ENCODE assay signal across 1 cellular context in the genomic region with DNA sequence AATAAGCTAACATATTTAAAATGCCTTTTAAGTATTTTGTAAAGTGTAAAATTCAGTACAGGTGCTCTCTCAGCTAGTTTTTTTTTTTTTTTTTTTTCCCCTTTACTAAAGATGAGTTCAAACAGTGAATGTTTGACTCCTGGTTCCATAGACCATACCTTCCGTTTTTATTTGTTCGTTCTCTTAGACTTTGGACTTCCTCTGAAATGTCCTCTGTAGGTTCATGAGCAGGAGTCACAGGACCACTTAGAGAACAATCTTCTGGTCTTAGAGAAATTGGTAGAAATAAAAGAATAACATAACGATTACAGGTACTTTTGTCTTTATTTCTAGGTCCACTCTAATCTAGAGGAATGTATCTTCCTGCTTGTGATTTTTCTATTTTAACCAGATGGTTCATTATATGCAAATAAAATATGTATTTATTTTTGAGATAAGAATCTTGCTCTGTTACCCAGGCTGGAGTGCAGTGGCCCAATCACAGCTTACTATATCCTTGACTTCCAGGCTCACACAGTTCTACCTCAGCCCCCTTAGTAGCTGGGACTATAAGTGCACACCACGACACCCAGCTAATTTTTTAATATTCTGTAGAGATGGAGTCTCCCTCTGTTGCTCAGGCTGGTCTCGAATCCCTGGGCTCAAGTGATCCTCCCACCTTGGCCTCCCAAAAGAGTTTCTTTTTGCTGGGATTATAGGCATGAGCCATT.
TF ChIP-seq lines count a peak whose summit lies in the region.

No MANE protein-coding gene starts in this region.

TF ChIP-seq in HepG2, 621 proteins besides CTCF, POLR2A, EP300 and RAD21 (continued from another document and continues in another):
- TF ChIP-seq, protein P1, sequence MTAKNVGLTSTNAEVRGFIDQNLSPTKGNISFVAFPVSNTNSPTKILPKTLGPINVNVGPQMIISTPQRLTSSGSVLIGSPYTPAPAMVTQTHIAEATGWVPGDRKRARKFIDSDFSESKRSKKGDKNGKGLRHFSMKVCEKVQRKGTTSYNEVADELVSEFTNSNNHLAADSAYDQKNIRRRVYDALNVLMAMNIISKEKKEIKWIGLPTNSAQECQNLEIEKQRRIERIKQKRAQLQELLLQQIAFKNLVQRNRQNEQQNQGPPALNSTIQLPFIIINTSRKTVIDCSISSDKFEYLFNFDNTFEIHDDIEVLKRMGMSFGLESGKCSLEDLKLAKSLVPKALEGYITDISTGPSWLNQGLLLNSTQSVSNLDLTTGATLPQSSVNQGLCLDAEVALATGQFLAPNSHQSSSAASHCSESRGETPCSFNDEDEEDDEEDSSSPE (CRISPR knock-in tag; IDR thresholded peaks at IDR 0.05) = no peak
- TF ChIP-seq, protein P2, sequence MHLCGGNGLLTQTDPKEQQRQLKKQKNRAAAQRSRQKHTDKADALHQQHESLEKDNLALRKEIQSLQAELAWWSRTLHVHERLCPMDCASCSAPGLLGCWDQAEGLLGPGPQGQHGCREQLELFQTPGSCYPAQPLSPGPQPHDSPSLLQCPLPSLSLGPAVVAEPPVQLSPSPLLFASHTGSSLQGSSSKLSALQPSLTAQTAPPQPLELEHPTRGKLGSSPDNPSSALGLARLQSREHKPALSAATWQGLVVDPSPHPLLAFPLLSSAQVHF (CRISPR knock-in tag; IDR thresholded peaks at IDR 0.05) = no peak
- TF ChIP-seq, protein P3, sequence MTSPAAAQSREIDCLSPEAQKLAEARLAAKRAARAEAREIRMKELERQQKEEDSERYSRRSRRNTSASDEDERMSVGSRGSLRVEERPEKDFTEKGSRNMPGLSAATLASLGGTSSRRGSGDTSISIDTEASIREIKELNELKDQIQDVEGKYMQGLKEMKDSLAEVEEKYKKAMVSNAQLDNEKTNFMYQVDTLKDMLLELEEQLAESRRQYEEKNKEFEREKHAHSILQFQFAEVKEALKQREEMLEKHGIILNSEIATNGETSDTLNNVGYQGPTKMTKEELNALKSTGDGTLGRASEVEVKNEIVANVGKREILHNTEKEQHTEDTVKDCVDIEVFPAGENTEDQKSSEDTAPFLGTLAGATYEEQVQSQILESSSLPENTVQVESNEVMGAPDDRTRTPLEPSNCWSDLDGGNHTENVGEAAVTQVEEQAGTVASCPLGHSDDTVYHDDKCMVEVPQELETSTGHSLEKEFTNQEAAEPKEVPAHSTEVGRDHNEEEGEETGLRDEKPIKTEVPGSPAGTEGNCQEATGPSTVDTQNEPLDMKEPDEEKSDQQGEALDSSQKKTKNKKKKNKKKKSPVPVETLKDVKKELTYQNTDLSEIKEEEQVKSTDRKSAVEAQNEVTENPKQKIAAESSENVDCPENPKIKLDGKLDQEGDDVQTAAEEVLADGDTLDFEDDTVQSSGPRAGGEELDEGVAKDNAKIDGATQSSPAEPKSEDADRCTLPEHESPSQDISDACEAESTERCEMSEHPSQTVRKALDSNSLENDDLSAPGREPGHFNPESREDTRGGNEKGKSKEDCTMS (CRISPR knock-in tag; conservative IDR thresholded peaks at IDR 0.05) = no peak
- TF ChIP-seq, protein P4, sequence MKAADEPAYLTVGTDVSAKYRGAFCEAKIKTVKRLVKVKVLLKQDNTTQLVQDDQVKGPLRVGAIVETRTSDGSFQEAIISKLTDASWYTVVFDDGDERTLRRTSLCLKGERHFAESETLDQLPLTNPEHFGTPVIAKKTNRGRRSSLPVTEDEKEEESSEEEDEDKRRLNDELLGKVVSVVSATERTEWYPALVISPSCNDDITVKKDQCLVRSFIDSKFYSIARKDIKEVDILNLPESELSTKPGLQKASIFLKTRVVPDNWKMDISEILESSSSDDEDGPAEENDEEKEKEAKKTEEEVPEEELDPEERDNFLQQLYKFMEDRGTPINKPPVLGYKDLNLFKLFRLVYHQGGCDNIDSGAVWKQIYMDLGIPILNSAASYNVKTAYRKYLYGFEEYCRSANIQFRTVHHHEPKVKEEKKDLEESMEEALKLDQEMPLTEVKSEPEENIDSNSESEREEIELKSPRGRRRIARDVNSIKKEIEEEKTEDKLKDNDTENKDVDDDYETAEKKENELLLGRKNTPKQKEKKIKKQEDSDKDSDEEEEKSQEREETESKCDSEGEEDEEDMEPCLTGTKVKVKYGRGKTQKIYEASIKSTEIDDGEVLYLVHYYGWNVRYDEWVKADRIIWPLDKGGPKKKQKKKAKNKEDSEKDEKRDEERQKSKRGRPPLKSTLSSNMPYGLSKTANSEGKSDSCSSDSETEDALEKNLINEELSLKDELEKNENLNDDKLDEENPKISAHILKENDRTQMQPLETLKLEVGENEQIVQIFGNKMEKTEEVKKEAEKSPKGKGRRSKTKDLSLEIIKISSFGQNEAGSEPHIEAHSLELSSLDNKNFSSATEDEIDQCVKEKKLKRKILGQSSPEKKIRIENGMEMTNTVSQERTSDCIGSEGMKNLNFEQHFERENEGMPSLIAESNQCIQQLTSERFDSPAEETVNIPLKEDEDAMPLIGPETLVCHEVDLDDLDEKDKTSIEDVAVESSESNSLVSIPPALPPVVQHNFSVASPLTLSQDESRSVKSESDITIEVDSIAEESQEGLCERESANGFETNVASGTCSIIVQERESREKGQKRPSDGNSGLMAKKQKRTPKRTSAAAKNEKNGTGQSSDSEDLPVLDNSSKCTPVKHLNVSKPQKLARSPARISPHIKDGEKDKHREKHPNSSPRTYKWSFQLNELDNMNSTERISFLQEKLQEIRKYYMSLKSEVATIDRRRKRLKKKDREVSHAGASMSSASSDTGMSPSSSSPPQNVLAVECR (CRISPR knock-in tag; IDR thresholded peaks at IDR 0.05; ENCODE audit: borderline replicate concordance) = no peak; the same call in 1 of the 2 replicates
- TF ChIP-seq, protein P5, sequence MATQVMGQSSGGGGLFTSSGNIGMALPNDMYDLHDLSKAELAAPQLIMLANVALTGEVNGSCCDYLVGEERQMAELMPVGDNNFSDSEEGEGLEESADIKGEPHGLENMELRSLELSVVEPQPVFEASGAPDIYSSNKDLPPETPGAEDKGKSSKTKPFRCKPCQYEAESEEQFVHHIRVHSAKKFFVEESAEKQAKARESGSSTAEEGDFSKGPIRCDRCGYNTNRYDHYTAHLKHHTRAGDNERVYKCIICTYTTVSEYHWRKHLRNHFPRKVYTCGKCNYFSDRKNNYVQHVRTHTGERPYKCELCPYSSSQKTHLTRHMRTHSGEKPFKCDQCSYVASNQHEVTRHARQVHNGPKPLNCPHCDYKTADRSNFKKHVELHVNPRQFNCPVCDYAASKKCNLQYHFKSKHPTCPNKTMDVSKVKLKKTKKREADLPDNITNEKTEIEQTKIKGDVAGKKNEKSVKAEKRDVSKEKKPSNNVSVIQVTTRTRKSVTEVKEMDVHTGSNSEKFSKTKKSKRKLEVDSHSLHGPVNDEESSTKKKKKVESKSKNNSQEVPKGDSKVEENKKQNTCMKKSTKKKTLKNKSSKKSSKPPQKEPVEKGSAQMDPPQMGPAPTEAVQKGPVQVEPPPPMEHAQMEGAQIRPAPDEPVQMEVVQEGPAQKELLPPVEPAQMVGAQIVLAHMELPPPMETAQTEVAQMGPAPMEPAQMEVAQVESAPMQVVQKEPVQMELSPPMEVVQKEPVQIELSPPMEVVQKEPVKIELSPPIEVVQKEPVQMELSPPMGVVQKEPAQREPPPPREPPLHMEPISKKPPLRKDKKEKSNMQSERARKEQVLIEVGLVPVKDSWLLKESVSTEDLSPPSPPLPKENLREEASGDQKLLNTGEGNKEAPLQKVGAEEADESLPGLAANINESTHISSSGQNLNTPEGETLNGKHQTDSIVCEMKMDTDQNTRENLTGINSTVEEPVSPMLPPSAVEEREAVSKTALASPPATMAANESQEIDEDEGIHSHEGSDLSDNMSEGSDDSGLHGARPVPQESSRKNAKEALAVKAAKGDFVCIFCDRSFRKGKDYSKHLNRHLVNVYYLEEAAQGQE (IDR thresholded peaks at IDR 0.05; ENCODE audit: borderline replicate concordance in 1 of 2, low read depth in 1 of 2, low read length in 2 of 2) = peak in 1 of 2 experiments; percentile 19; a peak in 1 of 4 replicates
- TF ChIP-seq, protein P6, sequence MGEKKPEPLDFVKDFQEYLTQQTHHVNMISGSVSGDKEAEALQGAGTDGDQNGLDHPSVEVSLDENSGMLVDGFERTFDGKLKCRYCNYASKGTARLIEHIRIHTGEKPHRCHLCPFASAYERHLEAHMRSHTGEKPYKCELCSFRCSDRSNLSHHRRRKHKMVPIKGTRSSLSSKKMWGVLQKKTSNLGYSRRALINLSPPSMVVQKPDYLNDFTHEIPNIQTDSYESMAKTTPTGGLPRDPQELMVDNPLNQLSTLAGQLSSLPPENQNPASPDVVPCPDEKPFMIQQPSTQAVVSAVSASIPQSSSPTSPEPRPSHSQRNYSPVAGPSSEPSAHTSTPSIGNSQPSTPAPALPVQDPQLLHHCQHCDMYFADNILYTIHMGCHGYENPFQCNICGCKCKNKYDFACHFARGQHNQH (CRISPR knock-in tag; IDR thresholded peaks at IDR 0.05) = no peak; the same call in 1 of the 2 replicates
- TF ChIP-seq SNAI1 (CRISPR knock-in tag; IDR thresholded peaks at IDR 0.05; ENCODE audit: borderline replicate concordance) = no peak
- TF ChIP-seq MED8 (CRISPR knock-in tag; IDR thresholded peaks at IDR 0.05; ENCODE audit: insufficient replicate concordance) = no peak
- no peak for TF ChIP-seq HOXA7 (CRISPR knock-in tag; IDR thresholded peaks at IDR 0.05)
- TF ChIP-seq HNRNPLL (IDR thresholded peaks at IDR 0.05; ENCODE audit: low read depth, low read length, poor library complexity, severe bottlenecking) = no peak
- TF ChIP-seq, protein P7, sequence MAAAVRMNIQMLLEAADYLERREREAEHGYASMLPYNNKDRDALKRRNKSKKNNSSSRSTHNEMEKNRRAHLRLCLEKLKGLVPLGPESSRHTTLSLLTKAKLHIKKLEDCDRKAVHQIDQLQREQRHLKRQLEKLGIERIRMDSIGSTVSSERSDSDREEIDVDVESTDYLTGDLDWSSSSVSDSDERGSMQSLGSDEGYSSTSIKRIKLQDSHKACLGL (CRISPR knock-in tag; IDR thresholded peaks at IDR 0.05) = no peak
- TF ChIP-seq ZNF34 (CRISPR knock-in tag; IDR thresholded peaks at IDR 0.05; ENCODE audit: borderline replicate concordance) = no peak
- no peak for TF ChIP-seq ZNF619 (CRISPR knock-in tag; IDR thresholded peaks at IDR 0.05)
- no peak for TF ChIP-seq CENPT (CRISPR knock-in tag; IDR thresholded peaks at IDR 0.05; ENCODE audit: low read depth)
- TF ChIP-seq ZNF333 (CRISPR knock-in tag; IDR thresholded peaks at IDR 0.05; ENCODE audit: borderline replicate concordance) = no peak
- TF ChIP-seq, protein P8, sequence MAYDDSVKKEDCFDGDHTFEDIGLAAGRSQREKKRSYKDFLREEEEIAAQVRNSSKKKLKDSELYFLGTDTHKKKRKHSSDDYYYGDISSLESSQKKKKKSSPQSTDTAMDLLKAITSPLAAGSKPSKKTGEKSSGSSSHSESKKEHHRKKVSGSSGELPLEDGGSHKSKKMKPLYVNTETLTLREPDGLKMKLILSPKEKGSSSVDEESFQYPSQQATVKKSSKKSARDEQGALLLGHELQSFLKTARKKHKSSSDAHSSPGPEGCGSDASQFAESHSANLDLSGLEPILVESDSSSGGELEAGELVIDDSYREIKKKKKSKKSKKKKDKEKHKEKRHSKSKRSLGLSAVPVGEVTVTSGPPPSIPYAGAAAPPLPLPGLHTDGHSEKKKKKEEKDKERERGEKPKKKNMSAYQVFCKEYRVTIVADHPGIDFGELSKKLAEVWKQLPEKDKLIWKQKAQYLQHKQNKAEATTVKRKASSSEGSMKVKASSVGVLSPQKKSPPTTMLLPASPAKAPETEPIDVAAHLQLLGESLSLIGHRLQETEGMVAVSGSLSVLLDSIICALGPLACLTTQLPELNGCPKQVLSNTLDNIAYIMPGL (CRISPR knock-in tag; IDR thresholded peaks at IDR 0.05; ENCODE audit: borderline replicate concordance in 1 of 2, low read depth in 1 of 2) = no peak
- peak; percentile 75 for TF ChIP-seq GATAD2A (CRISPR knock-in tag; IDR thresholded peaks at IDR 0.05)
- TF ChIP-seq, protein P9, sequence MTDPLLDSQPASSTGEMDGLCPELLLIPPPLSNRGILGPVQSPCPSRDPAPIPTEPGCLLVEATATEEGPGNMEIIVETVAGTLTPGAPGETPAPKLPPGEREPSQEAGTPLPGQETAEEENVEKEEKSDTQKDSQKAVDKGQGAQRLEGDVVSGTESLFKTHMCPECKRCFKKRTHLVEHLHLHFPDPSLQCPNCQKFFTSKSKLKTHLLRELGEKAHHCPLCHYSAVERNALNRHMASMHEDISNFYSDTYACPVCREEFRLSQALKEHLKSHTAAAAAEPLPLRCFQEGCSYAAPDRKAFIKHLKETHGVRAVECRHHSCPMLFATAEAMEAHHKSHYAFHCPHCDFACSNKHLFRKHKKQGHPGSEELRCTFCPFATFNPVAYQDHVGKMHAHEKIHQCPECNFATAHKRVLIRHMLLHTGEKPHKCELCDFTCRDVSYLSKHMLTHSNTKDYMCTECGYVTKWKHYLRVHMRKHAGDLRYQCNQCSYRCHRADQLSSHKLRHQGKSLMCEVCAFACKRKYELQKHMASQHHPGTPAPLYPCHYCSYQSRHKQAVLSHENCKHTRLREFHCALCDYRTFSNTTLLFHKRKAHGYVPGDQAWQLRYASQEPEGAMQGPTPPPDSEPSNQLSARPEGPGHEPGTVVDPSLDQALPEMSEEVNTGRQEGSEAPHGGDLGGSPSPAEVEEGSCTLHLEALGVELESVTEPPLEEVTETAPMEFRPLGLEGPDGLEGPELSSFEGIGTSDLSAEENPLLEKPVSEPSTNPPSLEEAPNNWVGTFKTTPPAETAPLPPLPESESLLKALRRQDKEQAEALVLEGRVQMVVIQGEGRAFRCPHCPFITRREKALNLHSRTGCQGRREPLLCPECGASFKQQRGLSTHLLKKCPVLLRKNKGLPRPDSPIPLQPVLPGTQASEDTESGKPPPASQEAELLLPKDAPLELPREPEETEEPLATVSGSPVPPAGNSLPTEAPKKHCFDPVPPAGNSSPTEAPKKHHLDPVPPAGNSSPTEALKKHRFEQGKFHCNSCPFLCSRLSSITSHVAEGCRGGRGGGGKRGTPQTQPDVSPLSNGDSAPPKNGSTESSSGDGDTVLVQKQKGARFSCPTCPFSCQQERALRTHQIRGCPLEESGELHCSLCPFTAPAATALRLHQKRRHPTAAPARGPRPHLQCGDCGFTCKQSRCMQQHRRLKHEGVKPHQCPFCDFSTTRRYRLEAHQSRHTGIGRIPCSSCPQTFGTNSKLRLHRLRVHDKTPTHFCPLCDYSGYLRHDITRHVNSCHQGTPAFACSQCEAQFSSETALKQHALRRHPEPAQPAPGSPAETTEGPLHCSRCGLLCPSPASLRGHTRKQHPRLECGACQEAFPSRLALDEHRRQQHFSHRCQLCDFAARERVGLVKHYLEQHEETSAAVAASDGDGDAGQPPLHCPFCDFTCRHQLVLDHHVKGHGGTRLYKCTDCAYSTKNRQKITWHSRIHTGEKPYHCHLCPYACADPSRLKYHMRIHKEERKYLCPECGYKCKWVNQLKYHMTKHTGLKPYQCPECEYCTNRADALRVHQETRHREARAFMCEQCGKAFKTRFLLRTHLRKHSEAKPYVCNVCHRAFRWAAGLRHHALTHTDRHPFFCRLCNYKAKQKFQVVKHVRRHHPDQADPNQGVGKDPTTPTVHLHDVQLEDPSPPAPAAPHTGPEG (CRISPR knock-in tag; IDR thresholded peaks at IDR 0.05) = no peak
- TF ChIP-seq, protein P10, sequence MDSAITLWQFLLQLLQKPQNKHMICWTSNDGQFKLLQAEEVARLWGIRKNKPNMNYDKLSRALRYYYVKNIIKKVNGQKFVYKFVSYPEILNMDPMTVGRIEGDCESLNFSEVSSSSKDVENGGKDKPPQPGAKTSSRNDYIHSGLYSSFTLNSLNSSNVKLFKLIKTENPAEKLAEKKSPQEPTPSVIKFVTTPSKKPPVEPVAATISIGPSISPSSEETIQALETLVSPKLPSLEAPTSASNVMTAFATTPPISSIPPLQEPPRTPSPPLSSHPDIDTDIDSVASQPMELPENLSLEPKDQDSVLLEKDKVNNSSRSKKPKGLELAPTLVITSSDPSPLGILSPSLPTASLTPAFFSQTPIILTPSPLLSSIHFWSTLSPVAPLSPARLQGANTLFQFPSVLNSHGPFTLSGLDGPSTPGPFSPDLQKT (CRISPR knock-in tag; IDR thresholded peaks at IDR 0.05; ENCODE audit: borderline replicate concordance) = no peak
- no peak for TF ChIP-seq NPAS2 (CRISPR knock-in tag; IDR thresholded peaks at IDR 0.05; ENCODE audit: borderline replicate concordance)
- no peak for TF ChIP-seq KLF15 (CRISPR knock-in tag; IDR thresholded peaks at IDR 0.05; ENCODE audit: borderline replicate concordance)
- TF ChIP-seq ZNF337 (CRISPR knock-in tag; IDR thresholded peaks at IDR 0.05; ENCODE audit: borderline replicate concordance, low read depth) = no peak
- TF ChIP-seq ZNF747 (CRISPR knock-in tag; IDR thresholded peaks at IDR 0.05; ENCODE audit: borderline replicate concordance) = no peak
